Comparison of ENCODE assay signal across 22 cellular contexts in genomic region chr6:139242457-139243240, GRCh38. TPM values are rescaled to one million over a fixed set of nuclear protein-coding genes. Genes with fewer than 3 reads are reported as not detected.
DNase-seq lines count a peak whose midpoint lies in the region; ATAC-seq, FAIRE-seq and TF ChIP-seq lines count a peak whose summit lies in the region.
"Had no signal": no experiment of that assay in that cellular context is flagged by ENCODE, and none has a peak within 500 bp of the region (broad histone marks: within the 10 kb centered on the region; RNA-seq: fewer than 3 reads in every experiment).

No MANE protein-coding gene starts in this region.

- H3K36me3 ChIP-seq in skeletal muscle satellite cell (ENCODE audit: insufficient read depth, low read length) (no peaks in the 10 kb centered on the region), small intestine (ENCODE audit: control insufficient read depth in 2 of 2, insufficient read depth in 2 of 2, low read length in 2 of 2) (no peaks in the 10 kb centered on the region)

- no peak overlapping the region for H3K4me3 Mint-ChIP-seq in activated CD4-positive, alpha-beta T cell treated with anti-CD3 and anti-CD28 coated beads, Interleukin-2, amount 10 ng/mL, durations not matched to agents 24 days and 14 days
- H3K4me3 Mint-ChIP-seq in WTC11 (no peak overlapping the region), nephron (peak overlapping the region in 1 of 3 experiments; percentile 59)
- H3K4me3 Mint-ChIP-seq: B cell; CD4-positive, CD25-positive, alpha-beta regulatory T cell; HFFc6 had no signal

- CTCF ChIA-PET in WTC11 (lab: Charles Lee), result interaction anchor here (2.1 to 2.6 kb wide), 2 partner anchors 8 to 23 kb away, joined by 9 to 13 read pairs; no protein-coding TSS in a partner anchor

- no peak for TF ChIP-seq CTCF in WTC11 (IDR thresholded peaks at IDR 0.05)
- TF ChIP-seq CTCF in nephron (IDR thresholded peaks at IDR 0.05; ENCODE audit: unreplicated experiment in 3 of 3), result no peak

- H3K27ac Mint-ChIP-seq in activated CD4-positive, alpha-beta T cell treated with anti-CD3 and anti-CD28 coated beads, Interleukin-2, amount 10 ng/mL, durations not matched to agents 24 days and 14 days, result no peak overlapping the region
- no peak overlapping the region for H3K27ac Mint-ChIP-seq in WTC11
- H3K27ac Mint-ChIP-seq in nephron, result peak overlapping the region; percentile 21 to 95 (median 94)
- H3K27ac Mint-ChIP-seq: B cell; CD4-positive, CD25-positive, alpha-beta regulatory T cell; HFFc6 had no signal

- H3K4me3 ChIP-seq in skeletal muscle satellite cell (ENCODE audit: low read length), result no peak overlapping the region
- no peak overlapping the region for H3K4me3 ChIP-seq in small intestine (ENCODE audit: low read depth in 1 of 2, low read length in 2 of 2)
- H3K4me3 ChIP-seq: GM12878, PC-9 had no signal

- peak; percentile 38 for ATAC-seq in WTC11
- ATAC-seq: GM12878, HepG2 had no signal

- H3K27me3 ChIP-seq in skeletal muscle satellite cell (ENCODE audit: control insufficient read depth, insufficient read depth, low read length) (no peaks in the 10 kb centered on the region), small intestine (ENCODE audit: control insufficient read depth in 2 of 2, insufficient read depth in 2 of 2, low read length in 2 of 2) (no peaks in the 10 kb centered on the region)

- DNase-seq in activated CD4-positive, alpha-beta T cell treated with anti-CD3 and anti-CD28 coated beads, Interleukin-2, amount 10 ng/mL, durations not matched to agents 24 days and 14 days, result peak; percentile 48
- DNase-seq in activated CD4-positive, alpha-beta T cell treated with anti-CD3 and anti-CD28 coated beads for 4 hours, result no peak
- DNase-seq in WTC11 (ENCODE audit: low spot score), result no peak
- DNase-seq in RKO (ENCODE audit: low spot score), result no peak
- no peak for DNase-seq in NOMO-1 treated with DMSO at 0.1 percent for 48 hours (lab: John Stamatoyannopoulos, UW; ENCODE audit: unreplicated experiment)
- no peak for DNase-seq in small intestine
- DNase-seq: CD4-positive, CD25-positive, alpha-beta regulatory T cell; COR-L47; EL; GOT3; HFFc6; KG1; NCI-H1105 treated with DMSO at 0.1 percent for 48 hours; NCI-H1694 treated with DMSO at 0.1 percent for 48 hours; NCI-H2107; NCI-H510A treated with DMSO at 0.1 percent for 48 hours; PC-9 had no signal

- H3K9ac ChIP-seq in skeletal muscle satellite cell (ENCODE audit: low read depth, low read length), result no peak overlapping the region

- H3K4me1 ChIP-seq in skeletal muscle satellite cell (ENCODE audit: control insufficient read depth, insufficient read depth, low read length) (peaks cover 24% of the 10 kb centered on the region), small intestine (ENCODE audit: control insufficient read depth in 2 of 2, insufficient read depth in 1 of 2, low read depth in 1 of 2, low read length in 1 of 2) (no peaks in the 10 kb centered on the region)

- no peak for FAIRE-seq in small intestine (lab: Jason Lieb, UNC)
- FAIRE-seq: GM12878, HepG2 had no signal

- 88 to 93% (median 91%) methylated on average over 29 of the region's 29 CpGs for WGBS in small intestine, 3 donors

- H3K4me1 Mint-ChIP-seq in activated CD4-positive, alpha-beta T cell treated with anti-CD3 and anti-CD28 coated beads, Interleukin-2, amount 10 ng/mL, durations not matched to agents 24 days and 14 days, result peaks cover 9% of the 10 kb centered on the region
- H3K4me1 Mint-ChIP-seq in WTC11, result peaks cover 11% of the 10 kb centered on the region
- peaks cover 65% of the 10 kb centered on the region for H3K4me1 Mint-ChIP-seq in nephron
- H3K4me1 Mint-ChIP-seq: B cell had no signal

- POLR2A ChIA-PET in WTC11 (lab: Charles Lee), result no interaction called here

- H3K36me3 Mint-ChIP-seq in activated CD4-positive, alpha-beta T cell treated with anti-CD3 and anti-CD28 coated beads, Interleukin-2, amount 10 ng/mL, durations not matched to agents 24 days and 14 days (ENCODE audit: low read depth), result no peaks in the 10 kb centered on the region
- H3K36me3 Mint-ChIP-seq in WTC11, result no peaks in the 10 kb centered on the region
- H3K36me3 Mint-ChIP-seq in nephron (ENCODE audit: low read depth), result no peaks in the 10 kb centered on the region

- intact Hi-C loops in activated CD4-positive, alpha-beta T cell treated with anti-CD3 and anti-CD28 coated beads, Interleukin-2, amount 10 ng/mL, durations not matched to agents 24 days and 14 days (cut with micrococcal nuclease), result loop anchor here (10.0 kb wide), 1 partner anchor 218 kb away; the partner anchor contains the start of gene ABRACL

- H3K9me3 ChIP-seq in skeletal muscle satellite cell (replicated peaks; ENCODE audit: low read length) (no peaks in the 10 kb centered on the region), small intestine (ENCODE audit: control insufficient read depth, low read depth) (no peaks in the 10 kb centered on the region)

- no peaks in the 10 kb centered on the region for H3K9me3 Mint-ChIP-seq in activated CD4-positive, alpha-beta T cell treated with anti-CD3 and anti-CD28 coated beads, Interleukin-2, amount 10 ng/mL, durations not matched to agents 24 days and 14 days
- H3K9me3 Mint-ChIP-seq in WTC11 (no peaks in the 10 kb centered on the region), nephron (no peaks in the 10 kb centered on the region)
- H3K9me3 Mint-ChIP-seq: CD4-positive, CD25-positive, alpha-beta regulatory T cell; HFFc6 had no signal

- H3K27ac ChIP-seq in small intestine (ENCODE audit: low read depth in 1 of 2, low read length in 1 of 2), result no peak overlapping the region
- H3K27ac ChIP-seq: PC-9 had no signal

- H3K27me3 Mint-ChIP-seq in activated CD4-positive, alpha-beta T cell treated with anti-CD3 and anti-CD28 coated beads, Interleukin-2, amount 10 ng/mL, durations not matched to agents 24 days and 14 days, result no peaks in the 10 kb centered on the region
- H3K27me3 Mint-ChIP-seq in WTC11 (ENCODE audit: low read depth) (no peaks in the 10 kb centered on the region; the same call in 1 of the 2 replicates), nephron (ENCODE audit: low read depth) (no peaks in the 10 kb centered on the region)
- H3K27me3 Mint-ChIP-seq: B cell; CD4-positive, CD25-positive, alpha-beta regulatory T cell had no signal

- peak overlapping the region; percentile 15 for H3K4me2 ChIP-seq in skeletal muscle satellite cell (ENCODE audit: low read length)
- H3K4me2 ChIP-seq: PC-9 had no signal

TF ChIP-seq in WTC11, 78 proteins besides CTCF, POLR2A, EP300 and RAD21:
- peak; percentile 78 for TF ChIP-seq MAX (CRISPR knock-in tag; IDR thresholded peaks at IDR 0.05)
- no peak for TF ChIP-seq ZBTB21 (CRISPR knock-in tag; IDR thresholded peaks at IDR 0.05; ENCODE audit: borderline replicate concordance)

RNA-seq across cellular contexts. Expression of gene TXLNB, which starts 49.1 kb away (rescaled TPM):
- total RNA-seq in activated CD4-positive, alpha-beta T cell treated with anti-CD3 and anti-CD28 coated beads, Interleukin-2, amount 10 ng/mL, durations not matched to agents 24 days and 14 days, result 0.09 TPM in 1 of 2 replicates, not detected in the other
- total RNA-seq in WTC11 (2021), result 0.07 to 0.16 TPM (median 0.15 TPM) in 3 replicates
- 0.25 and 0.87 TPM in 2 replicates for total RNA-seq in skeletal muscle satellite cell (2012; rRNA removed)
- under 1 TPM in 2 of 3 donors, not detected in 1; 0.27 to 0.54 TPM for polyA plus RNA-seq in small intestine
- total RNA-seq: HepG2 had no signal
- polyA plus RNA-seq: HepG2 had no signal

Comparison
In these comparisons a context has a peak if more than half of its experiments do, and no peak if none do; other contexts are left out.
1. H3K27ac Mint-ChIP-seq: peak in nephron (3 of 3); none in activated CD4-positive, alpha-beta T cell treated with anti-CD3 and anti-CD28 coated beads, Interleukin-2, amount 10 ng/mL, durations not matched to agents 24 days and 14 days (single experiment) and WTC11 (single experiment).